ENCODE assay signal across 23 cellular contexts in genomic region chr4:77199701-77200100, GRCh38.
"Had no signal": no experiment of that assay in that cellular context is flagged by ENCODE, and none has a peak within 500 bp of the region (broad histone marks: within the 10 kb centered on the region; RNA-seq: fewer than 3 reads in every experiment).

No MANE protein-coding gene starts in this region.

- H3K9me3 Mint-ChIP-seq: IgD-negative memory B cell had no signal

- H3K27ac Mint-ChIP-seq: IgD-negative memory B cell had no signal

- H3K9me3 ChIP-seq: SK-N-SH had no signal

- H3K9ac ChIP-seq: KMS-11, SK-N-SH had no signal

- DNase-seq: Kasumi-1; NCI-H1092; NCI-H1105 treated with DMSO at 0.1 percent for 48 hours; NCI-H1417 treated with DMSO at 0.1 percent for 48 hours; NCI-H187; NCI-H2029; NCI-H2081 treated with DMSO at 0.1 percent for 48 hours; NCI-H2171; NCI-H226; NCI-H446; NCI-H510A; NCI-H524 treated with DMSO at 0.1 percent for 48 hours; NCI-H69; NCI-H774; NK-92 treated with Interleukin-12 subunit alpha and Interleukin-12 subunit beta, amount 100 ng/mL, for 24 hours; PC-3; SHP77; SK-N-SH had no signal

- H3K4me3 Mint-ChIP-seq: IgD-negative memory B cell had no signal

- H3K27ac ChIP-seq: HL-60, KMS-11, RWPE1 had no signal

- H3K4me3 ChIP-seq: K562 had no signal

- H3K4me2 ChIP-seq: KMS-11, SK-N-SH had no signal

- H3K27me3 Mint-ChIP-seq: IgD-negative memory B cell had no signal
